17 cellular contexts compared by ENCODE assay signal in genomic region chr5:142722896-142723295, GRCh38. TPM values are rescaled to one million over a fixed set of nuclear protein-coding genes. Genes with fewer than 3 reads are reported as not detected.
DNase-seq lines count a peak whose midpoint lies in the region; ATAC-seq and TF ChIP-seq lines count a peak whose summit lies in the region.
"Had no signal": no experiment of that assay in that cellular context is flagged by ENCODE, and none has a peak within 500 bp of the region (broad histone marks: within the 10 kb centered on the region; RNA-seq: fewer than 3 reads in every experiment).

No MANE protein-coding gene starts in this region.

- ATAC-seq in GM23338 (peak; percentile 40), mucosa of descending colon (no peak), GM18520 (IDR thresholded peaks at IDR 0.05; ENCODE audit: unreplicated experiment) (no peak)
- ATAC-seq: PC-3 had no signal

- H3K36me3 Mint-ChIP-seq in GM23338 (ENCODE audit: low read depth) (peaks cover 3% of the 10 kb centered on the region; the same call in 1 of the 3 replicates), endodermal cell (ENCODE audit: low read depth) (no peaks in the 10 kb centered on the region), osteocyte (ENCODE audit: unreplicated experiment) (no peaks in the 10 kb centered on the region)

- peaks cover 10% of the 10 kb centered on the region for H3K36me3 ChIP-seq in GM23338 (ENCODE audit: insufficient read depth)
- H3K36me3 ChIP-seq in endodermal cell (ENCODE audit: control insufficient read depth, insufficient read depth, low read length) = no peaks in the 10 kb centered on the region
- H3K36me3 ChIP-seq in mucosa of descending colon (ENCODE audit: low read depth) = no peaks in the 10 kb centered on the region
- no peaks in the 10 kb centered on the region for H3K36me3 ChIP-seq in SJCRH30

- no peaks in the 10 kb centered on the region; the same call in 1 of the 2 replicates for H3F3A ChIP-seq in GM23338 (replicated peaks; ENCODE audit: low read depth)

- H3K4me3 Mint-ChIP-seq in GM23338 (no peak overlapping the region), endodermal cell (no peak overlapping the region), osteocyte (ENCODE audit: unreplicated experiment) (no peak overlapping the region)

- H3K4me2 ChIP-seq in GM23338 = no peak overlapping the region

- peaks cover 5% of the 10 kb centered on the region; the same call in 1 of the 2 replicates for H3K9me2 ChIP-seq in GM23338 (ENCODE audit: insufficient read depth)

- H3K27me3 ChIP-seq in GM23338 (ENCODE audit: insufficient read depth) (no peaks in the 10 kb centered on the region), endodermal cell (ENCODE audit: control insufficient read depth, insufficient read depth, low read length, poor library complexity, severe bottlenecking) (no peaks in the 10 kb centered on the region), SJCRH30 (no peaks in the 10 kb centered on the region)

- WGBS in endodermal cell (ENCODE audit: insufficient coverage in 1 of 2, insufficient read length in 1 of 2), 2 experiments = 79 to 93% methylated on average over 3 to 4 of the region's 4 CpGs

- H3K4me3 ChIP-seq in GM23338 = no peak overlapping the region
- H3K4me3 ChIP-seq in endodermal cell (ENCODE audit: low read length) = no peak overlapping the region
- no peak overlapping the region for H3K4me3 ChIP-seq in mucosa of descending colon
- H3K4me3 ChIP-seq in SJCRH30 = no peak overlapping the region

- TF ChIP-seq CTCF in GM23338 (conservative IDR thresholded peaks at IDR 0.05; ENCODE audit: low read depth in 2 of 2) = no peak
- TF ChIP-seq CTCF in endodermal cell (conservative IDR thresholded peaks at IDR 0.05) = no peak
- TF ChIP-seq CTCF in osteocyte (IDR thresholded peaks at IDR 0.05) = no peak
- no peak for TF ChIP-seq CTCF in mucosa of descending colon (IDR thresholded peaks at IDR 0.05)

- H3K27me3 Mint-ChIP-seq in GM23338 (ENCODE audit: insufficient read depth, low read depth, poor library complexity) (peaks cover 4% of the 10 kb centered on the region), endodermal cell (ENCODE audit: insufficient read depth) (no peaks in the 10 kb centered on the region), osteocyte (ENCODE audit: unreplicated experiment) (no peaks in the 10 kb centered on the region)

- H3K9ac ChIP-seq in endodermal cell (ENCODE audit: extremely low read depth, low read length, poor library complexity, severe bottlenecking) = no peak overlapping the region

- H2AFZ ChIP-seq in GM23338 = no peak overlapping the region

- H4K20me1 ChIP-seq in GM23338 (replicated peaks; ENCODE audit: insufficient read depth) = no peaks in the 10 kb centered on the region

- H3K9me3 ChIP-seq in endodermal cell (ENCODE audit: control insufficient read depth, low read length) = no peaks in the 10 kb centered on the region
- no peaks in the 10 kb centered on the region for H3K9me3 ChIP-seq in mucosa of descending colon
- no peaks in the 10 kb centered on the region for H3K9me3 ChIP-seq in SJCRH30 (replicated peaks)

- H3K4me1 Mint-ChIP-seq in GM23338 = peaks cover 23% of the 10 kb centered on the region
- H3K4me1 Mint-ChIP-seq in endodermal cell = peaks cover 5% of the 10 kb centered on the region
- H3K4me1 Mint-ChIP-seq in osteocyte (ENCODE audit: unreplicated experiment) = peaks cover 59% of the 10 kb centered on the region

- H3K79me2 ChIP-seq in GM23338 (replicated peaks; ENCODE audit: insufficient read depth) = no peaks in the 10 kb centered on the region

- no peak overlapping the region for H3K27ac Mint-ChIP-seq in GM23338
- no peak overlapping the region for H3K27ac Mint-ChIP-seq in endodermal cell
- H3K27ac Mint-ChIP-seq in osteocyte (ENCODE audit: unreplicated experiment) = peak overlapping the region; percentile 50

- H3K9me3 Mint-ChIP-seq in GM23338 = no peaks in the 10 kb centered on the region
- no peaks in the 10 kb centered on the region for H3K9me3 Mint-ChIP-seq in endodermal cell
- no peaks in the 10 kb centered on the region for H3K9me3 Mint-ChIP-seq in osteocyte (ENCODE audit: unreplicated experiment)

- peaks cover 11% of the 10 kb centered on the region for H3K4me1 ChIP-seq in GM23338 (ENCODE audit: insufficient read depth)
- peaks cover 7% of the 10 kb centered on the region for H3K4me1 ChIP-seq in endodermal cell (ENCODE audit: control insufficient read depth, insufficient read depth, low read length)
- no peaks in the 10 kb centered on the region for H3K4me1 ChIP-seq in mucosa of descending colon (ENCODE audit: low read depth)
- peaks cover 9% of the 10 kb centered on the region for H3K4me1 ChIP-seq in SJCRH30

- DNase-seq in GM23338 (ENCODE audit: low spot score) (no peak), RPMI8226 (peak; percentile 33), endodermal cell (peak; percentile 44), osteocyte (ENCODE audit: extremely low spot score, unreplicated experiment) (no peak), mucosa of descending colon (no peak), SJCRH30 (no peak)
- DNase-seq: ACHN, GDM1, HCEC 1CT, NCI-H1417 treated with DMSO at 0.1 percent for 48 hours, NCI-H1930, NCI-H226, NCI-H524, PC-3, SW 1271 had no signal

- intact Hi-C loops in mucosa of descending colon (cut with DNase I, micrococcal nuclease) = loop anchor here in 1 of 2 donors (5.0 kb wide), 1 partner anchor 159 kb away; no protein-coding TSS in a partner anchor

- H3K27ac ChIP-seq in GM23338 (ENCODE audit: low read depth) (no peak overlapping the region), endodermal cell (ENCODE audit: low read depth, low read length) (no peak overlapping the region), SJCRH30 (no peak overlapping the region)
- H3K27ac ChIP-seq: C4-2B had no signal

RNA-seq across cellular contexts. Expression of gene FGF1, which starts 37.0 kb away (rescaled TPM):
- total RNA-seq in GM23338 (2014; rRNA removed; shearing (Covaris generic)) = 0.12 and 0.21 TPM in 2 replicates
- polyA plus RNA-seq in GM23338 (2016; fragmentation: Nextera tagmentation; extraction: Ambion mirVana) = 0.34 TPM in 1 of 2 replicates, not detected in the other
- total RNA-seq in endodermal cell (under 1 TPM in 1 of 2 donors, not detected in 1; 0.77 TPM), osteocyte (0.73 and 1.5 TPM in 2 replicates), mucosa of descending colon (1 to 10 TPM in 1 of 3 donors, under 1 TPM in 2; 0.31 to 3.5 (median 0.35) TPM)
- polyA plus RNA-seq in endodermal cell (2013, experiment 1 of 2) = 0.28 TPM
- 0.54 TPM for polyA plus RNA-seq in endodermal cell (2013, experiment 2 of 2)
- total RNA-seq in SJCRH30 (2014; rRNA removed; shearing (Covaris generic)) = not detected in 2 replicates

RNA-seq across cellular contexts. Expression of gene ARHGAP26, which starts 47.3 kb away (rescaled TPM):
- total RNA-seq in GM23338 (2014; rRNA removed; shearing (Covaris generic)) = 11.0 and 16.8 TPM in 2 replicates
- polyA plus RNA-seq in GM23338 (2016; fragmentation: Nextera tagmentation; extraction: Ambion mirVana) = 9.5 and 10.5 TPM in 2 replicates
- total RNA-seq in endodermal cell = 10 to 100 TPM; 49.2 to 60.5 TPM
- polyA plus RNA-seq in endodermal cell (2013, experiment 1 of 2) = 8.2 TPM
- 7.3 TPM for polyA plus RNA-seq in endodermal cell (2013, experiment 2 of 2)
- 14.1 and 15.1 TPM in 2 replicates for total RNA-seq in osteocyte
- 10 to 100 TPM; 52.9 to 96.0 (median 67.8) TPM for total RNA-seq in mucosa of descending colon
- total RNA-seq in SJCRH30 (2014; rRNA removed; shearing (Covaris generic)) = 16.9 and 18.8 TPM in 2 replicates

Comparison
In these comparisons a context has a peak if more than half of its experiments do, and no peak if none do; other contexts are left out.
1. DNase-seq: peak in RPMI8226 (single experiment) and endodermal cell (single experiment); none in GM23338 (single experiment), osteocyte (single experiment), mucosa of descending colon (0 of 3) and SJCRH30 (0 of 2).